Comparison of ENCODE assay signal across 25 cellular contexts in the genomic region with DNA sequence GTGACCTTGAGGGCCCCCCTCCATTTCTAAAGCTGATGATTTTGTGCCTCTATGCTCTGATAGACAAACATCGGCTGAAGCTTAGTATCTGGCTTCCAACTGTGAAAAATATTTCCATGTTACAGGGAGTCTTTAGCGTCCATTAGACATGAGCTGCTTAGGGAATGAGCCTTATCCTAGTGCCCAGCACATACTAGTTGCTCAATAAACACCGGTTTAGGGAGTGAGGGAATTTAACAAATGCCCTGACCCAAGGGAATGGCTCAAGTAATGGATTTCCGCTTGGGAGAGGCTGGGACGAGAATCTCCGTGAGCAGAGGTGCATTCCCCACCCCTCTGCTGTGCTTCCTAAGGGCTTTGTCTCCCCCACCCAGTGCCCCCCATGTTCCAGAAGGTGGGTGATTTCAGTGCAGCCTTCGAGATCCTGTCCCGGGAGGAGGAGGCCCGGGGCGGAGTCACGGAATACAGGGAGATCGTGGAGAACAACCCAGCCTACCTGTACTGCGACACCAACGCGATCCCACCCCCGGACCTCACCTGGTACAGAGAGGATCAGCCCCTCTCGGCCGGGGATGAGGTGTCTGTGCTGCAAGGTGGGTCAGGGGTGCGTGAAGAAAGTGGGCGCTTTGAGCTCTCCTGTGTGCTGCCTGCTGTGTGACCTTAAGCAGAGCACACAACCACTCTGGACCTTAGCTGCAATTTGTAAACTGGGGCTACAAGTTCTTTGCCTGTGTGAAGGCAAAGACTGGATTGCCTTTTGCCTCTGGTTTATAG.
"Had no signal": no experiment of that assay in that cellular context is flagged by ENCODE, and none has a peak within 500 bp of the region (broad histone marks: within the 10 kb centered on the region; RNA-seq: fewer than 3 reads in every experiment).

No MANE protein-coding gene starts in this region.

- H3K9me3 Mint-ChIP-seq: naive thymus-derived CD4-positive, alpha-beta T cell; natural killer cell treated with Interleukin-12 subunit alpha and Interleukin-12 subunit beta and Interleukin-15 and Interleukin-18, amount 100 ng/mL, for 72 hours; neural crest cell; stimulated activated effector memory CD8-positive, alpha-beta T cell treated with anti-CD3 and anti-CD28 coated beads, Interleukin-12 subunit alpha, Interleukin-12 subunit beta, amount 100 ng/mL, for 72 hours; stimulated activated naive CD8-positive, alpha-beta T cell treated with anti-CD3 and anti-CD28 coated beads, Interleukin-15, Interleukin-2, amounts not matched to agents 100 ng/mL and 50 ng/mL, for 24 hours had no signal

- H3K27me3 ChIP-seq: ovary, sigmoid colon, upper lobe of right lung had no signal

- H3K27ac ChIP-seq: left ventricle myocardium inferior, ovary, prostate gland, sigmoid colon, spleen, suprapubic skin, thoracic aorta, tibial artery, upper lobe of right lung had no signal

- H3K4me3 Mint-ChIP-seq: naive thymus-derived CD4-positive, alpha-beta T cell; natural killer cell treated with Interleukin-12 subunit alpha and Interleukin-12 subunit beta and Interleukin-15 and Interleukin-18, amount 100 ng/mL, for 72 hours; neural crest cell; stimulated activated effector memory CD8-positive, alpha-beta T cell treated with anti-CD3 and anti-CD28 coated beads, Interleukin-12 subunit alpha, Interleukin-12 subunit beta, amount 100 ng/mL, for 72 hours; stimulated activated naive CD8-positive, alpha-beta T cell treated with anti-CD3 and anti-CD28 coated beads, Interleukin-15, Interleukin-2, amounts not matched to agents 100 ng/mL and 50 ng/mL, for 24 hours had no signal

- ATAC-seq: mucosa of descending colon; naive thymus-derived CD4-positive, alpha-beta T cell; natural killer cell treated with Interleukin-12 subunit alpha and Interleukin-12 subunit beta and Interleukin-15 and Interleukin-18, amount 100 ng/mL, for 72 hours; right cardiac atrium; stimulated activated effector memory CD8-positive, alpha-beta T cell treated with anti-CD3 and anti-CD28 coated beads, Interleukin-12 subunit alpha, Interleukin-12 subunit beta, amount 100 ng/mL, for 72 hours; upper lobe of right lung had no signal

- H3K9me3 ChIP-seq: left ventricle myocardium inferior, mucosa of descending colon, ovary, prostate gland, sigmoid colon, spleen, suprapubic skin, thoracic aorta, tibial artery, upper lobe of right lung had no signal

- H3K27me3 Mint-ChIP-seq: stimulated activated naive CD8-positive, alpha-beta T cell treated with anti-CD3 and anti-CD28 coated beads, Interleukin-15, Interleukin-2, amounts not matched to agents 100 ng/mL and 50 ng/mL, for 24 hours had no signal

- H3K27ac Mint-ChIP-seq: naive thymus-derived CD4-positive, alpha-beta T cell; natural killer cell treated with Interleukin-12 subunit alpha and Interleukin-12 subunit beta and Interleukin-15 and Interleukin-18, amount 100 ng/mL, for 72 hours; stimulated activated effector memory CD8-positive, alpha-beta T cell treated with anti-CD3 and anti-CD28 coated beads, Interleukin-12 subunit alpha, Interleukin-12 subunit beta, amount 100 ng/mL, for 72 hours; stimulated activated naive CD8-positive, alpha-beta T cell treated with anti-CD3 and anti-CD28 coated beads, Interleukin-15, Interleukin-2, amounts not matched to agents 100 ng/mL and 50 ng/mL, for 24 hours had no signal

- FAIRE-seq: keratinocyte, small intestine, urothelium cell line had no signal

- H3K4me1 ChIP-seq: left ventricle myocardium inferior, prostate gland, sigmoid colon, spleen, suprapubic skin, tibial artery, upper lobe of right lung had no signal

- H3K4me3 ChIP-seq: left ventricle myocardium inferior, lung, mucosa of descending colon, ovary, prostate gland, sigmoid colon, spleen, suprapubic skin, thoracic aorta, tibial artery, upper lobe of right lung had no signal

- DNase-seq: hippocampal formation; left ventricle myocardium inferior; midbrain; mucosa of descending colon; naive thymus-derived CD4-positive, alpha-beta T cell; ovary; retina; right cardiac atrium; sigmoid colon; small intestine; spleen; stimulated activated CD4-positive, alpha-beta T cell treated with anti-CD3 and anti-CD28 coated beads, Interleukin-4, amount 100 ng/mL, for 24 hours; stimulated activated naive CD4-positive, alpha-beta T cell; tibial artery; upper lobe of right lung had no signal

- H3K36me3 ChIP-seq: left ventricle myocardium inferior, ovary, prostate gland, spleen, suprapubic skin, thoracic aorta, tibial artery, upper lobe of right lung had no signal

- H3K4me1 Mint-ChIP-seq: naive thymus-derived CD4-positive, alpha-beta T cell; stimulated activated effector memory CD8-positive, alpha-beta T cell treated with anti-CD3 and anti-CD28 coated beads, Interleukin-12 subunit alpha, Interleukin-12 subunit beta, amount 100 ng/mL, for 72 hours had no signal

- H3K36me3 Mint-ChIP-seq: naive thymus-derived CD4-positive, alpha-beta T cell; natural killer cell treated with Interleukin-12 subunit alpha and Interleukin-12 subunit beta and Interleukin-15 and Interleukin-18, amount 100 ng/mL, for 72 hours; stimulated activated effector memory CD8-positive, alpha-beta T cell treated with anti-CD3 and anti-CD28 coated beads, Interleukin-12 subunit alpha, Interleukin-12 subunit beta, amount 100 ng/mL, for 72 hours had no signal
